5 cellular contexts compared by ENCODE assay signal in genomic region chrY:17716329-17717043, GRCh38.
DNase-seq lines count a peak whose midpoint lies in the region; ATAC-seq, FAIRE-seq and TF ChIP-seq lines count a peak whose summit lies in the region.
"Not testable (repeated sequence)": the region's sequence is repeated elsewhere in the genome, so short reads cannot be mapped to it uniquely, and the experiment has no call there.

No MANE protein-coding gene starts in this region.

- not testable (repeated sequence) for H3K27ac ChIP-seq in RWPE2 (ENCODE audit: poor library complexity, severe bottlenecking); heart right ventricle

- no CpG with 5 or more reads among the region's 2 CpGs for WGBS in heart right ventricle, 2 donors

- H3K4me3 ChIP-seq in RWPE2 (ENCODE audit: severe bottlenecking); heart right ventricle: not testable (repeated sequence)

- ATAC-seq in RWPE2 (ENCODE audit: low read depth) (peak; percentile 99), Right ventricle myocardium inferior (peak; percentile 79), heart right ventricle (peak in 5 of 8 donors; percentile 25 to 88 (median 81))

- not testable (repeated sequence) for DNase-seq in GM12891 (ENCODE audit: insufficient read length, low spot score); RWPE2 (ENCODE audit: low spot score); Right ventricle myocardium inferior (ENCODE audit: missing footprints); heart right ventricle

- not testable (repeated sequence) for H3K36me3 ChIP-seq in RWPE2 (ENCODE audit: low read depth); heart right ventricle

- not testable (repeated sequence) for H3K9me3 ChIP-seq in RWPE2 (ENCODE audit: severe bottlenecking); heart right ventricle

- not testable (repeated sequence) for TF ChIP-seq POLR2A in GM12891 (IDR thresholded peaks at IDR 0.05; ENCODE audit: low read depth, low read length)

- intact Hi-C loops in Right ventricle myocardium inferior (cut with DNase I); heart right ventricle (cut with DNase I): not testable (repeated sequence)

- FAIRE-seq in GM12891 (lab: Jason Lieb, UNC) (peak; percentile 33), islet of Langerhans (lab: Jason Lieb, UNC) (peak; percentile 53)

- H3K27me3 ChIP-seq in RWPE2 (ENCODE audit: insufficient read depth, poor library complexity, severe bottlenecking); heart right ventricle: not testable (repeated sequence)

- H3K4me1 ChIP-seq in RWPE2 (ENCODE audit: insufficient read depth, poor library complexity, severe bottlenecking); heart right ventricle: not testable (repeated sequence)

- not testable (repeated sequence) for TF ChIP-seq CTCF in RWPE2 (IDR thresholded peaks at IDR 0.05; ENCODE audit: poor library complexity, severe bottlenecking); heart right ventricle (IDR thresholded peaks at IDR 0.05)
